In the genomic region with DNA sequence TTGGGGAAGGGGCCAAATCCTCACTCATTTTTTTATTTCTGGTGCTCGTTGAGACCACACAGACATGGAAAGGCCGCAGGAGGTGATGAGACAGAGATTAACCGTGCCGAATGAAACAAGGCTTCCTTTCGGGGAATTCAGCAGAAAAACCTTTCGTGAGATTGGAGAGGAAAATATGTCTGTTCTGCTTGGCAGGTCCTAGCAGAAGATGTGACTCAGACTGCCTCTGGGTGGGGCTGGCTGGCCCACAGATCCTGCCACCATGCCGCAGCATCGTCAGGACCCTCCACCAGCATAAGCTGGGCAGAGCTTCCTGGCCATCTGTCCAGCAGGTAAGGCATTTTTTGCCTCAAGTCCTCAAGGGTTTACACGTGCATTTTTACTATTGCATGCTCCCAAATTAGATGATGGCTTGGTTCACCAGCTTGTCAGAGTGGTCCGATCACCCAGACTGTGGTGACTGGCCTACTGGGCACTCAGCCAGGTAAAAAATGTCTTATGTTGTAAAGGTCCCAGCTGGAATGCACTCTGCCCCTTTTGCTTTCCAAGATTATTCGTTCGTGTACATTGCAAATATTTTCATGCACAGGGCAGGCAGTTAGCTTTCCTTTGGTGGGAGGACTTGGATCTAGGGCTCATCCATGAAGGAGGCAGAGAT, we compare ENCODE assay signal across 8 cellular contexts. TPM values are rescaled to one million over a fixed set of nuclear protein-coding genes. Genes with fewer than 3 reads are reported as not detected.
DNase-seq lines count a peak whose midpoint lies in the region; FAIRE-seq and TF ChIP-seq lines count a peak whose summit lies in the region.

No MANE protein-coding gene starts in this region.

- H3K27me3 ChIP-seq in mesendoderm (ENCODE audit: insufficient read depth, low read length, poor library complexity): no peaks in the 10 kb centered on the region

- peak; percentile 92 for FAIRE-seq in GM12892 (lab: Jason Lieb, UNC)

- 0 out of 2 replicates have a peak, but pooled peaks have one; percentile 30 for TF ChIP-seq POLR2A in GM12892 (IDR thresholded peaks at IDR 0.05; ENCODE audit: low read depth, low read length)

- H3K4me3 Mint-ChIP-seq in IgD-negative memory B cell: peak overlapping the region; percentile 97 to 98 (median 98)

- H2AK5ac ChIP-seq in mesendoderm (ENCODE audit: low read length): peak overlapping the region; percentile 1

- H3K23ac ChIP-seq in mesendoderm (ENCODE audit: low read length): no peak overlapping the region

- no peak overlapping the region for H2BK5ac ChIP-seq in mesendoderm (ENCODE audit: low read length)

- H3K9ac ChIP-seq in mesendoderm (ENCODE audit: low read length): peak overlapping the region; percentile 95

- H3K27me3 Mint-ChIP-seq in IgD-negative memory B cell: no peaks in the 10 kb centered on the region

- peak overlapping the region; percentile 20 for H3K18ac ChIP-seq in mesendoderm (ENCODE audit: low read length)

- no peak overlapping the region for H3K27ac ChIP-seq in mesendoderm (ENCODE audit: low read depth, low read length)

- no peak overlapping the region for H4K8ac ChIP-seq in mesendoderm (ENCODE audit: low read depth, low read length)

- H3K56ac ChIP-seq in mesendoderm (ENCODE audit: low read length): peak overlapping the region; percentile 95

- peaks cover 0 to 1% (median 0%) of the 10 kb centered on the region in 3 donors for H3K9me3 Mint-ChIP-seq in IgD-negative memory B cell

- no CpG with 5 or more reads among the region's 12 CpGs for WGBS in mesendoderm (ENCODE audit: extremely low coverage, insufficient coverage, low lambda C conversion rate)

- H2BK120ac ChIP-seq in mesendoderm (ENCODE audit: low read depth, low read length): no peak overlapping the region

- no peaks in the 10 kb centered on the region for H3K36me3 ChIP-seq in mesendoderm (ENCODE audit: control insufficient read depth, insufficient read depth, low read length)

- no peak overlapping the region for H2BK15ac ChIP-seq in mesendoderm (replicated peaks; ENCODE audit: low read depth)

- H3K79me2 ChIP-seq in mesendoderm (ENCODE audit: control insufficient read depth, insufficient read depth, low read length): no peaks in the 10 kb centered on the region

- H3K4me1 Mint-ChIP-seq in IgD-negative memory B cell: peaks cover 16 to 35% (median 30%) of the 10 kb centered on the region in 3 donors

- H4K5ac ChIP-seq in mesendoderm (ENCODE audit: low read length): no peak overlapping the region

- peak overlapping the region; percentile 94 to 100 (median 95) for H3K27ac Mint-ChIP-seq in IgD-negative memory B cell

- peaks cover 6% of the 10 kb centered on the region for H3K79me1 ChIP-seq in mesendoderm (ENCODE audit: low read length)

- DNase-seq in A172 (ENCODE audit: low spot score) (peak; percentile 85), GM12892 (ENCODE audit: insufficient read length) (no peak), choroid plexus epithelial cell (ENCODE audit: low read depth) (peak; percentile 64), mesendoderm (peak; percentile 26), GM19240 (ENCODE audit: insufficient read length, low spot score) (no peak)
- peak; percentile 40 for DNase-seq in stimulated activated CD8-positive, alpha-beta memory T cell treated with anti-CD3 and anti-CD28 coated beads, Interleukin-15, amount 100 ng/mL, for 24 hours (ENCODE audit: low read depth)

- peaks cover 4% of the 10 kb centered on the region for H3K4me1 ChIP-seq in mesendoderm (ENCODE audit: control insufficient read depth, low read depth, low read length)

- peak overlapping the region; percentile 7 for H3K4me2 ChIP-seq in mesendoderm (ENCODE audit: low read length)

- H3K4ac ChIP-seq in mesendoderm (ENCODE audit: low read depth, low read length): no peak overlapping the region

- H3K4me3 ChIP-seq in WI38 (ENCODE audit: low read depth, low read length): peak overlapping the region; percentile 77
- H3K4me3 ChIP-seq in choroid plexus epithelial cell (ENCODE audit: low read depth, low read length): peak overlapping the region; percentile 62
- H3K4me3 ChIP-seq in mesendoderm (ENCODE audit: low read length): no peak overlapping the region

- TF ChIP-seq CTCF in WI38 (IDR thresholded peaks at IDR 0.05; ENCODE audit: low read depth, low read length) (no peak), choroid plexus epithelial cell (conservative IDR thresholded peaks at IDR 0.05; ENCODE audit: low read depth, low read length) (peak; percentile 7)

- peaks cover 7% of the 10 kb centered on the region for H3K36me3 Mint-ChIP-seq in IgD-negative memory B cell

RNA-seq across cellular contexts. Expression of gene DDB2, which starts 1.5 kb away (rescaled TPM):
- total RNA-seq in A172 (2014; rRNA removed; shearing (Covaris generic)): 86.1 and 110 TPM in 2 replicates
- 130 TPM for polyA plus RNA-seq in GM12892 (2012; ENCODE audit: missing spikeins)
- 30.6 TPM for polyA plus RNA-seq in IgD-negative memory B cell
- 21.6 TPM for polyA plus RNA-seq in mesendoderm (2013, experiment 1 of 2)
- 22.0 TPM for polyA plus RNA-seq in mesendoderm (2013, experiment 2 of 2)

RNA-seq across cellular contexts. Expression of gene PACSIN3, which starts 30.0 kb away (rescaled TPM):
- total RNA-seq in A172 (2014; rRNA removed; shearing (Covaris generic)): 28.7 and 32.2 TPM in 2 replicates
- polyA plus RNA-seq in GM12892 (2012; ENCODE audit: missing spikeins): 1.2 TPM
- polyA plus RNA-seq in IgD-negative memory B cell: not detected
- polyA plus RNA-seq in mesendoderm (2013, experiment 1 of 2): 18.0 TPM
- 18.0 TPM for polyA plus RNA-seq in mesendoderm (2013, experiment 2 of 2)

RNA-seq across cellular contexts. Expression of gene ACP2, which starts 32.3 kb away (rescaled TPM):
- 24.6 and 29.9 TPM in 2 replicates for total RNA-seq in A172 (2014; rRNA removed; shearing (Covaris generic))
- 7.1 TPM for polyA plus RNA-seq in GM12892 (2012; ENCODE audit: missing spikeins)
- 4.2 TPM for polyA plus RNA-seq in IgD-negative memory B cell
- 16.4 TPM for polyA plus RNA-seq in mesendoderm (2013, experiment 1 of 2)
- polyA plus RNA-seq in mesendoderm (2013, experiment 2 of 2): 16.3 TPM

RNA-seq across cellular contexts. Expression of gene ARFGAP2, which starts 39.6 kb away (rescaled TPM):
- total RNA-seq in A172 (2014; rRNA removed; shearing (Covaris generic)): 106 and 166 TPM in 2 replicates
- polyA plus RNA-seq in GM12892 (2012; ENCODE audit: missing spikeins): 40.7 TPM
- 98.6 TPM for polyA plus RNA-seq in IgD-negative memory B cell
- 52.7 TPM for polyA plus RNA-seq in mesendoderm (2013, experiment 1 of 2)
- polyA plus RNA-seq in mesendoderm (2013, experiment 2 of 2): 51.0 TPM

RNA-seq across cellular contexts. Expression of gene NR1H3, which starts 41.5 kb away (rescaled TPM):
- total RNA-seq in A172 (2014; rRNA removed; shearing (Covaris generic)): 18.1 and 23.5 TPM in 2 replicates
- polyA plus RNA-seq in GM12892 (2012; ENCODE audit: missing spikeins): 3.0 TPM
- 9.4 TPM for polyA plus RNA-seq in IgD-negative memory B cell
- polyA plus RNA-seq in mesendoderm (2013, experiment 1 of 2): 9.3 TPM
- polyA plus RNA-seq in mesendoderm (2013, experiment 2 of 2): 9.5 TPM

Comparison
In these comparisons a context has a peak if more than half of its experiments do, and no peak if none do; other contexts are left out.
1. DNase-seq: peak in A172 (single experiment), choroid plexus epithelial cell (single experiment), mesendoderm (single experiment) and stimulated activated CD8-positive, alpha-beta memory T cell treated with anti-CD3 and anti-CD28 coated beads, Interleukin-15, amount 100 ng/mL, for 24 hours (single experiment); none in GM12892 (single experiment) and GM19240 (single experiment).